1 cellular context compared by ENCODE assay signal in genomic region chr1:90720137-90720636, GRCh38.
TF ChIP-seq lines count a peak whose summit lies in the region.

No MANE protein-coding gene starts in this region.

TF ChIP-seq in endothelial cell of umbilical vein, 7 proteins besides CTCF, POLR2A, EP300 and RAD21:
- TF ChIP-seq MYC (IDR thresholded peaks at IDR 0.05; ENCODE audit: low read depth, low read length) (no peak), GATA2 (IDR thresholded peaks at IDR 0.05; ENCODE audit: insufficient read depth, insufficient read length, low read depth, low read length) (no peak), FOS (IDR thresholded peaks at IDR 0.05; ENCODE audit: borderline replicate concordance, insufficient read depth, low read length) (no peak), MAX (IDR thresholded peaks at IDR 0.05; ENCODE audit: insufficient read depth, insufficient read length) (no peak), POLR2AphosphoS5 (IDR thresholded peaks at IDR 0.05; ENCODE audit: insufficient read depth, low read depth, low read length) (no peak), EZH2 (IDR thresholded peaks at IDR 0.05; ENCODE audit: borderline replicate concordance, low read depth, low read length, severe bottlenecking) (peak; percentile 9)
